ENCODE assay signal across 1 cellular context in the genomic region with DNA sequence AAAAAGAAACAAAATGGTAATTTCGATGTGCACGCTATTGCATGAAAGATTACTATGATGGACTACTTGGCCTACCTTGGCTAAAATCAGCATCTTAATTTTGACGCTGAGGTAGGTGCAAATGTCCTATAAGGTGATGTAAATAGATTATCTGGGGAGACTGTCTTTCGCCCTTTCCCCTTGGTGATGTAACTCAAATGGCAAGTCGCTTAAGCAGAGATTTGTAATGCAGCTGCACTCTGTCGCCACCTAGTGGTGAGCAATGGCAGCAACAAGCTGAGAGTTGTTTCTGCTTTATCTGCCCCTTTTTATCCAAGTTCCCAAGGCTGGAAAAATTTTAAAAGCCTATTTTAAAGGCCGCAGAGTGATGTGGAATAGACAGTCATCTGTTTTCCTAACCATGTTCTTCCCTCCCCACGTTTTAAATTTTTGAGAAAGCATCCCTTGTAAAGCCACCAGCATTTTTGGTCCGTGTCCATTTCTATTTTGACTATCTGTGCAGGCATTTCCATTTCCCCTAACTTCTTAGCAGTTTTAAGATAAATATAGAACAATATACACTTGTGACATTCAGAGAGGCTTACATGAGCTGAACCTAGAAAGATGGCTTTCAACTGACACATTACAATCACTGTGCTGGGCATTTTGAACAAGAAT.
TF ChIP-seq lines count a peak whose summit lies in the region.

No MANE protein-coding gene starts in this region.

TF ChIP-seq in H1, 55 proteins besides CTCF, POLR2A, EP300 and RAD21 (continued from another document):
- TF ChIP-seq, protein P1, sequence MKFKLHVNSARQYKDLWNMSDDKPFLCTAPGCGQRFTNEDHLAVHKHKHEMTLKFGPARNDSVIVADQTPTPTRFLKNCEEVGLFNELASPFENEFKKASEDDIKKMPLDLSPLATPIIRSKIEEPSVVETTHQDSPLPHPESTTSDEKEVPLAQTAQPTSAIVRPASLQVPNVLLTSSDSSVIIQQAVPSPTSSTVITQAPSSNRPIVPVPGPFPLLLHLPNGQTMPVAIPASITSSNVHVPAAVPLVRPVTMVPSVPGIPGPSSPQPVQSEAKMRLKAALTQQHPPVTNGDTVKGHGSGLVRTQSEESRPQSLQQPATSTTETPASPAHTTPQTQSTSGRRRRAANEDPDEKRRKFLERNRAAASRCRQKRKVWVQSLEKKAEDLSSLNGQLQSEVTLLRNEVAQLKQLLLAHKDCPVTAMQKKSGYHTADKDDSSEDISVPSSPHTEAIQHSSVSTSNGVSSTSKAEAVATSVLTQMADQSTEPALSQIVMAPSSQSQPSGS (IDR thresholded peaks at IDR 0.05; ENCODE audit: low read length): peak; percentile 74; the same call in 1 of the 2 replicates
- TF ChIP-seq ZNF274 (IDR thresholded peaks at IDR 0.05; ENCODE audit: borderline replicate concordance, extremely low read depth, low read length): no peak
- TF ChIP-seq HDAC6 (IDR thresholded peaks at IDR 0.05; ENCODE audit: low read depth, low read length): no peak
- 0 out of 2 replicates have a peak, but pooled peaks have one; percentile 24 for TF ChIP-seq YY1 (IDR thresholded peaks at IDR 0.05; ENCODE audit: low read depth, low read length)
- no peak for TF ChIP-seq GTF2F1 (IDR thresholded peaks at IDR 0.05; ENCODE audit: borderline replicate concordance, low read depth, low read length)
